ENCODE assay signal across 8 cellular contexts in the genomic region with DNA sequence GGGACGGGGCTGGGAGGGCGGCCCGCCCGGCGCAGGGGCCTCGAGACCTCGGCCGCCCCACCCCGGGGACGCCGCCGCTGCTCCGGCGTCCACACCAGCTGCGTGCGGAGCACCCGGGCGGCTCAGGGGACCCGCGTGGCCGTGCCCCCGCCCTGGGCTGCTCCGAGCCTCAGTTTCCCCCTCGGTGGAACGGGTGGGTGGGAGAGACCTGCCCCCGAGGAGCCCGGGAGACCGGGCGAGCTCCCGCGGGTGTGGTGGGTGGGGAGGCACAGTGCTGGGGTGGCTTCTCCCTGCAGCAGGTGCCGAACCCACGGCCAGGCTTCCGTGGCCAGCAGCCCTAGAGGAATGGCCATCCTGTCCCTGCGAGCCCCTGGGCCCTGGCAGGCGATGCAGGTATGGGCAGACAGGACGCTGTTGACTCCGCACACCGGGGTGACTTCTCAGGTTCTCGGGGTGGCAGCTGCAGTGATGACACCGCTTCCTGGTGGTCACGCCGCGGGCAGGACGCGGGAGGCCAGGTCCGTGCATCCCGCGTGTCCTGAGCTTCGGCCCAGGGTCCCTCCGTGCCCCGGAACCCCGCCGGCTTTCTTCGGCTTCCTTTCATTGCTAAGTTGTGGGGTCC. TPM values are rescaled to one million over a fixed set of nuclear protein-coding genes. Genes with fewer than 3 reads are reported as not detected.
DNase-seq lines count a peak whose midpoint lies in the region; ATAC-seq, FAIRE-seq and TF ChIP-seq lines count a peak whose summit lies in the region.

No MANE protein-coding gene starts in this region.

- peaks cover 50% of the 10 kb centered on the region for H3K27me3 Mint-ChIP-seq in dendritic cell treated with granulocyte-macrophage colony-stimulating factor and Interleukin-4, amounts not matched to agents 40 ng/mL and 50 ng/mL, for 4 days
- H3K27me3 Mint-ChIP-seq in naive thymus-derived CD8-positive, alpha-beta T cell: peaks cover 2 to 21% (median 10%) of the 10 kb centered on the region in 5 donors

- no peaks in the 10 kb centered on the region for H3K27me3 ChIP-seq in BE2C

- no peak for DNase-seq in BE2C
- no peak for DNase-seq in LNCaP clone FGC (ENCODE audit: low read depth)
- peak in 1 of 10 donors; percentile 56 for DNase-seq in naive thymus-derived CD8-positive, alpha-beta T cell
- no peak for DNase-seq in GOT3 (lab: John Stamatoyannopoulos, UW)
- DNase-seq in H54 (ENCODE audit: insufficient read length, low spot score): no peak
- no peak for DNase-seq in stimulated activated CD4-positive, alpha-beta T cell treated with anti-CD3 and anti-CD28 coated beads, Interleukin-4, amount 100 ng/mL, for 1 hour

- no peaks in the 10 kb centered on the region for H3K36me3 ChIP-seq in BE2C

- TF ChIP-seq POLR2A in H54 (IDR thresholded peaks at IDR 0.05; ENCODE audit: low read depth, low read length): no peak

- H3K4me3 ChIP-seq in BE2C (ENCODE audit: low read depth, low read length) (peak overlapping the region; percentile 72), LNCaP clone FGC (ENCODE audit: low read depth, low read length) (peak overlapping the region; percentile 66)

- no peaks in the 10 kb centered on the region for H3K4me1 ChIP-seq in BE2C

- no peak for TF ChIP-seq CTCF in BE2C (IDR thresholded peaks at IDR 0.05; ENCODE audit: low read depth, low read length)
- TF ChIP-seq CTCF in LNCaP clone FGC (IDR thresholded peaks at IDR 0.05; ENCODE audit: control insufficient read depth, extremely low read depth, insufficient read depth): no peak

- intact Hi-C loops in dendritic cell treated with granulocyte-macrophage colony-stimulating factor and Interleukin-4, amounts not matched to agents 40 ng/mL and 50 ng/mL, for 4 days (cut with micrococcal nuclease): no loop called here

- peaks cover 16% of the 10 kb centered on the region for H3K36me3 Mint-ChIP-seq in dendritic cell treated with granulocyte-macrophage colony-stimulating factor and Interleukin-4, amounts not matched to agents 40 ng/mL and 50 ng/mL, for 4 days (ENCODE audit: low read depth)
- no peaks in the 10 kb centered on the region for H3K36me3 Mint-ChIP-seq in naive thymus-derived CD8-positive, alpha-beta T cell

- no peaks in the 10 kb centered on the region for H3K9me3 Mint-ChIP-seq in dendritic cell treated with granulocyte-macrophage colony-stimulating factor and Interleukin-4, amounts not matched to agents 40 ng/mL and 50 ng/mL, for 4 days
- H3K9me3 Mint-ChIP-seq in naive thymus-derived CD8-positive, alpha-beta T cell: no peaks in the 10 kb centered on the region

- FAIRE-seq in H54 (lab: Jason Lieb, UNC): no peak

- ATAC-seq in naive thymus-derived CD8-positive, alpha-beta T cell: no peak
- ATAC-seq in HG02588 (IDR thresholded peaks at IDR 0.05; ENCODE audit: unreplicated experiment): no peak

- H3K9me3 ChIP-seq in BE2C: no peaks in the 10 kb centered on the region

- peak overlapping the region; percentile 81 for H3K4me3 Mint-ChIP-seq in dendritic cell treated with granulocyte-macrophage colony-stimulating factor and Interleukin-4, amounts not matched to agents 40 ng/mL and 50 ng/mL, for 4 days
- peak overlapping the region; percentile 66 to 89 (median 80) for H3K4me3 Mint-ChIP-seq in naive thymus-derived CD8-positive, alpha-beta T cell

- H3K27ac Mint-ChIP-seq in dendritic cell treated with granulocyte-macrophage colony-stimulating factor and Interleukin-4, amounts not matched to agents 40 ng/mL and 50 ng/mL, for 4 days: peak overlapping the region; percentile 77
- H3K27ac Mint-ChIP-seq in naive thymus-derived CD8-positive, alpha-beta T cell: peak overlapping the region in 3 of 10 donors; percentile 27 to 85 (median 34)

- H3K4me1 Mint-ChIP-seq in dendritic cell treated with granulocyte-macrophage colony-stimulating factor and Interleukin-4, amounts not matched to agents 40 ng/mL and 50 ng/mL, for 4 days (ENCODE audit: low read depth): peaks cover 45% of the 10 kb centered on the region
- H3K4me1 Mint-ChIP-seq in naive thymus-derived CD8-positive, alpha-beta T cell: peaks cover 3 to 44% (median 18%) of the 10 kb centered on the region in 4 donors

- POLR2A ChIA-PET in naive thymus-derived CD8-positive, alpha-beta T cell (lab: Charles Lee): interaction anchor here (0.5 to 1.0 kb wide), 3 partner anchors 21 to 251 kb away, joined by 3 read pairs; no protein-coding TSS in a partner anchor

RNA-seq across cellular contexts. Expression of gene DEF8, which starts 0.7 kb away (rescaled TPM):
- 249 TPM for polyA plus RNA-seq in BE2C (2012; ENCODE audit: insufficient read depth, insufficient read length, low read depth)
- total RNA-seq in naive thymus-derived CD8-positive, alpha-beta T cell: 10 to 100 TPM; 44.3 to 48.1 TPM
- polyA plus RNA-seq in naive thymus-derived CD8-positive, alpha-beta T cell: 10 to 100 TPM; 21.5 to 26.3 (median 25.8) TPM

RNA-seq across cellular contexts. Expression of gene TUBB3, which starts 26.1 kb away (rescaled TPM):
- 710 TPM for polyA plus RNA-seq in BE2C (2012; ENCODE audit: insufficient read depth, insufficient read length, low read depth)
- under 1 TPM in 1 of 2 experiments, not detected in 1; 0.31 TPM for total RNA-seq in naive thymus-derived CD8-positive, alpha-beta T cell
- polyA plus RNA-seq in naive thymus-derived CD8-positive, alpha-beta T cell: not detected

RNA-seq across cellular contexts. Expression of gene MC1R, which starts 30.6 kb away (rescaled TPM):
- 35.3 TPM for polyA plus RNA-seq in BE2C (2012; ENCODE audit: insufficient read depth, insufficient read length, low read depth)
- total RNA-seq in naive thymus-derived CD8-positive, alpha-beta T cell: 10 to 100 TPM; 10.2 to 10.3 TPM
- polyA plus RNA-seq in naive thymus-derived CD8-positive, alpha-beta T cell: under 1 TPM in 1 of 3 donors, not detected in 2; 0.63 TPM
